8 cellular contexts compared by ENCODE assay signal in the genomic region with DNA sequence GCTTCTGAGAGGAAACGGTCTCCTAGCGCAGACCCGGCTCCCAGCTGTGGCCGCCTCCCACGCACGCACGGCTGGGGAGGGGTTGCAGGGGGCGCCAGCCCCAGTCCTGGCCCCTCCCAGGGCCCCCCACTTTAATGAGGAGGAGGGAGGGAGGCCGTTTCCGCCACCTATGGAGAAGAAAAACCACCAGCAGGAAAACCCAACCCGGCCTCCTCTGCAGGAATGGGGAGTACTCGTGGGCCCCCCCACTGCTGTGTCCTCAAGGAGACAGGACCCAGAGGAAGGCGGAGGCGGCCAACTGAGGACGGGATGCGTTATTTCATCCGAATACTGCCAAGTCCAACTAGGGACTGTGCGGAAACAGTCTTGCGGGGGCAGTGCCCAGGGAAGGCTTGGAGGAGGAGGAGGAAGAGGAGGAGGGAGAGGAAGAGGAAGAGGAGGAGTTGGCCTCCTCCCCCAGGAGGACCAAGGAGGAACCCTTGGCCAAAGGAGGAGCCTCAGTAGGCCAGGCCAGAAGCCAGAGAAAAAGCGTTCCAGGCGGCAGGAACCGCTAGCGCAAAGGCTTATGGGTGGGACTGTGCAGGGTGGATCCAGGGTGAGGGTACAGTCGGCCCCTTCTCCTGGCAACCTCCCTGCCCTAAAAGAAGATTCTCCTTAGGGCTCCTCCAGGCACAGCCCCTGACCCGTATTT. TPM values are rescaled to one million over a fixed set of nuclear protein-coding genes. Genes with fewer than 3 reads are reported as not detected.
A peak's percentile ranks its signal among the peaks of the same experiment; 100 is the strongest.
DNase-seq lines count a peak whose midpoint lies in the region; ATAC-seq and TF ChIP-seq lines count a peak whose summit lies in the region.

No MANE protein-coding gene starts in this region.

- ATAC-seq in HG02973 (IDR thresholded peaks at IDR 0.05; ENCODE audit: unreplicated experiment), result no peak

- no peaks in the 10 kb centered on the region for H4K20me1 ChIP-seq in DOHH2 (ENCODE audit: control insufficient read depth, insufficient read depth, low read depth, low read length)

- BruUV-seq in Calu3 (replicated peaks; lab: Mats Ljungman, UMichigan), result no TSS peak

- H3K27me3 ChIP-seq in DOHH2 (ENCODE audit: control insufficient read depth, low read length), result no peaks in the 10 kb centered on the region

- H3K4me1 ChIP-seq in DOHH2 (ENCODE audit: control insufficient read depth, low read length), result peaks cover 54% of the 10 kb centered on the region
- no peaks in the 10 kb centered on the region for H3K4me1 ChIP-seq in urinary bladder (ENCODE audit: insufficient read depth)

- no peaks in the 10 kb centered on the region for H3K27me3 Mint-ChIP-seq in Calu3 (ENCODE audit: unreplicated experiment)

- peaks cover 25% of the 10 kb centered on the region for H3F3A ChIP-seq in DOHH2 (ENCODE audit: control insufficient read depth, insufficient read depth)

- H3K9me2 ChIP-seq in DOHH2 (replicated peaks; ENCODE audit: control insufficient read depth, low read length), result no peaks in the 10 kb centered on the region

- no peak overlapping the region for H3K4me3 Mint-ChIP-seq in Calu3 (ENCODE audit: low read depth, unreplicated experiment)

- peak overlapping the region; percentile 90 for H3K4me3 ChIP-seq in DOHH2 (ENCODE audit: low read length)
- peak overlapping the region; percentile 30 to 48 for H3K4me3 ChIP-seq in cardiac fibroblast (replicated peaks in 1 of 2; ENCODE audit: low read depth in 2 of 2, low read length in 2 of 2)
- H3K4me3 ChIP-seq in urinary bladder (ENCODE audit: low read depth, low read length), result no peak overlapping the region

- H3K79me2 ChIP-seq in DOHH2 (ENCODE audit: control insufficient read depth, low read length), result peaks cover 9% of the 10 kb centered on the region

- WGBS in urinary bladder, result 9% methylated on average over 25 of the region's 25 CpGs

- TF ChIP-seq CTCF in DOHH2 (IDR thresholded peaks at IDR 0.05; ENCODE audit: low read depth, low read length, poor library complexity, severe bottlenecking) (no peak), cardiac fibroblast (IDR thresholded peaks at IDR 0.05; ENCODE audit: low read depth, low read length) (no peak), Calu3 (IDR thresholded peaks at IDR 0.05; ENCODE audit: unreplicated experiment) (no peak)

- no peaks in the 10 kb centered on the region for H3K9me3 Mint-ChIP-seq in Calu3 (ENCODE audit: low read depth, unreplicated experiment)

- peak; percentile 60 to 63 for DNase-seq in NOMO-1 (lab: John Stamatoyannopoulos, UW; ENCODE audit: unreplicated experiment in 2 of 2)
- DNase-seq in cardiac fibroblast (ENCODE audit: low read depth in 2 of 2), result peak; percentile 80 to 96
- DNase-seq in mesenteric fat pad (ENCODE audit: low spot score), result peak; percentile 92
- no peak for DNase-seq in Calu3
- DNase-seq in 8988T, result no peak

- H3K36me3 ChIP-seq in DOHH2 (ENCODE audit: control insufficient read depth, low read length) (peaks cover 5% of the 10 kb centered on the region), urinary bladder (ENCODE audit: insufficient read depth) (no peaks in the 10 kb centered on the region)

- H3K9me3 ChIP-seq in DOHH2 (ENCODE audit: control insufficient read depth, insufficient read depth, low read length), result no peaks in the 10 kb centered on the region

- peaks cover 25% of the 10 kb centered on the region for H3K4me1 Mint-ChIP-seq in Calu3 (ENCODE audit: low read depth, unreplicated experiment)

- intact Hi-C loops in Calu3 (cut with micrococcal nuclease; ENCODE audit: unreplicated experiment), result loop anchor here (10.0 kb wide), 1 partner anchor 141 kb away; the partner anchor contains the start of gene IQCN

- no peak overlapping the region for H3K27ac Mint-ChIP-seq in Calu3 (ENCODE audit: unreplicated experiment)

- CTCF ChIA-PET in Calu3 (lab: Charles Lee), result interaction anchor here (0.5 kb wide), 1 partner anchor 407 kb away, joined by 3 read pairs; the partner anchor contains the start of gene ARRDC2

- H3K4me2 ChIP-seq in DOHH2 (ENCODE audit: low read length), result peak overlapping the region; percentile 78

- H3K27ac ChIP-seq in DOHH2 (ENCODE audit: low read depth, low read length), result peak overlapping the region; percentile 87
- peak overlapping the region; percentile 79 for H3K27ac ChIP-seq in urinary bladder (ENCODE audit: low read depth)

- peaks cover 58% of the 10 kb centered on the region for H3K36me3 Mint-ChIP-seq in Calu3 (ENCODE audit: insufficient read depth, unreplicated experiment)

RNA-seq across cellular contexts. Expression of gene SSBP4, which starts 3.9 kb away (rescaled TPM):
- 63.3 TPM for total RNA-seq in mesenteric fat pad
- total RNA-seq in urinary bladder, result 28.8 TPM
- polyA plus RNA-seq in urinary bladder, result 81.3 TPM
- total RNA-seq in Calu3 (2022), result 38.8 and 51.5 TPM in 2 replicates

RNA-seq across cellular contexts. Expression of gene LRRC25, which starts 17.9 kb away (rescaled TPM):
- total RNA-seq in mesenteric fat pad (19.3 TPM), urinary bladder (2.9 TPM), Calu3 (2022) (not detected in 2 replicates)
- 7.0 TPM for polyA plus RNA-seq in urinary bladder

RNA-seq across cellular contexts. Expression of gene ISYNA1, which starts 22.6 kb away (rescaled TPM):
- total RNA-seq in mesenteric fat pad (18.3 TPM), urinary bladder (26.0 TPM), Calu3 (2022) (94.9 and 114 TPM in 2 replicates)
- polyA plus RNA-seq in urinary bladder, result 35.6 TPM

RNA-seq across cellular contexts. Expression of gene GDF15, which starts 29.4 kb away (rescaled TPM):
- total RNA-seq in mesenteric fat pad (5.9 TPM), urinary bladder (12.5 TPM), Calu3 (2022) (56.6 and 80.3 TPM in 2 replicates)
- 58.2 TPM for polyA plus RNA-seq in urinary bladder

Comparison
In these comparisons a context has a peak if more than half of its experiments do, and no peak if none do; other contexts are left out.
1. DNase-seq: peak in NOMO-1 (2 of 2), cardiac fibroblast (2 of 2) and mesenteric fat pad (single experiment); none in Calu3 (single experiment) and 8988T (single experiment).